ENCODE assay signal across 13 cellular contexts in the genomic region with DNA sequence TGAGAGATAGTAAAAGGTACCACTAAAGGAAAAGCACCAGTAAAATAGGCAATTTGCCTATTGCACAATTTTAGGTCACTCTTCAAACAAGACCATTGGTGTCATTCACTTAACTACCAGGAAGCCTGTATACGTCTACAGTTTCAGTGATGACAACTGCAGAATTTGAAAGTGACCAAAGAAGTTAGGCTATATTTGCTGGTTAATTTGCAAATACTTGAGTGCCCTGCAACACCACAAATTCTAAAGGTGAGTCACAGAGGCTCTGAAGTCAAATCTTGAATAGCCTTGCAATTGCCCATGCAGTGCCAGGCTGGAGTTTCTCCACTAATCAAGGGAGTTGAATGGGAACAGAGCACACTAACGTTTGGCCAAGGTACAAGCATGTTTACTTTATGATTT.
A peak's percentile ranks its signal among the peaks of the same experiment; 100 is the strongest.
DNase-seq lines count a peak whose midpoint lies in the region; ATAC-seq and TF ChIP-seq lines count a peak whose summit lies in the region.
"Had no signal": no experiment of that assay in that cellular context is flagged by ENCODE, and none has a peak within 500 bp of the region (broad histone marks: within the 10 kb centered on the region; RNA-seq: fewer than 3 reads in every experiment).

No MANE protein-coding gene starts in this region.

- H3K27me3 ChIP-seq in GM23248 (replicated peaks; ENCODE audit: insufficient read depth), result no peaks in the 10 kb centered on the region

- H3K79me2 ChIP-seq in GM23248 (ENCODE audit: insufficient read depth), result no peaks in the 10 kb centered on the region

- no peak overlapping the region for H3K27ac Mint-ChIP-seq in progenitor cell of endocrine pancreas
- H3K27ac Mint-ChIP-seq: stimulated activated naive CD8-positive, alpha-beta T cell treated with anti-CD3 and anti-CD28 coated beads, Interleukin-15, Interleukin-2, amounts not matched to agents 100 ng/mL and 50 ng/mL, for 24 hours had no signal

- H3K27me3 Mint-ChIP-seq in progenitor cell of endocrine pancreas, result peaks cover 6% of the 10 kb centered on the region
- H3K27me3 Mint-ChIP-seq: stimulated activated naive CD8-positive, alpha-beta T cell treated with anti-CD3 and anti-CD28 coated beads, Interleukin-15, Interleukin-2, amounts not matched to agents 100 ng/mL and 50 ng/mL, for 24 hours had no signal

- no peaks in the 10 kb centered on the region for H3K9me3 ChIP-seq in GM23248 (ENCODE audit: low read depth)

- TF ChIP-seq CTCF in epithelial cell of esophagus (IDR thresholded peaks at IDR 0.05; ENCODE audit: insufficient read depth, low read depth, low read length, missing control alignments) (no peak), progenitor cell of endocrine pancreas (IDR thresholded peaks at IDR 0.05; ENCODE audit: unreplicated experiment) (no peak)

- DNase-seq in GM23248 (peak; percentile 19), epithelial cell of esophagus (ENCODE audit: low read depth) (peak; percentile 28), SW480 (ENCODE audit: low spot score) (no peak), occipital lobe (lab: John Stamatoyannopoulos, UW) (no peak), progenitor cell of endocrine pancreas (ENCODE audit: low spot score, unreplicated experiment) (no peak)
- DNase-seq in stimulated activated CD4-positive, alpha-beta T cell treated with anti-CD3 and anti-CD28 coated beads, Interleukin-4, amount 100 ng/mL, for 4 hours, result no peak
- DNase-seq: activated CD8-positive, alpha-beta memory T cell treated with anti-CD3 and anti-CD28 coated beads, Interleukin-2, amount 50 U/mL, for 4 hours; cortex of kidney; NCI-H446; Right ventricle myocardium superior had no signal

- no peaks in the 10 kb centered on the region for H3K36me3 Mint-ChIP-seq in progenitor cell of endocrine pancreas (ENCODE audit: insufficient read depth)

- no peak overlapping the region for H3K4me2 ChIP-seq in GM23248 (ENCODE audit: unreplicated experiment)

- no peak overlapping the region for H2AFZ ChIP-seq in GM23248

- H3K9ac ChIP-seq in GM23248, result no peak overlapping the region

- no peaks in the 10 kb centered on the region for H4K20me1 ChIP-seq in GM23248 (ENCODE audit: insufficient read depth)

- no peak overlapping the region for H3K4me3 Mint-ChIP-seq in progenitor cell of endocrine pancreas (ENCODE audit: low read depth)
- H3K4me3 Mint-ChIP-seq: stimulated activated naive CD8-positive, alpha-beta T cell treated with anti-CD3 and anti-CD28 coated beads, Interleukin-15, Interleukin-2, amounts not matched to agents 100 ng/mL and 50 ng/mL, for 24 hours had no signal

- H3K4me3 ChIP-seq in GM23248 (no peak overlapping the region), epithelial cell of esophagus (ENCODE audit: low read length) (no peak overlapping the region)

- H3K36me3 ChIP-seq in GM23248 (ENCODE audit: low read depth), result no peaks in the 10 kb centered on the region

- ATAC-seq in GM18499 (IDR thresholded peaks at IDR 0.05; ENCODE audit: insufficient read depth, unreplicated experiment) (peak; percentile 64), HG03558 (IDR thresholded peaks at IDR 0.05; ENCODE audit: extremely low read depth, unreplicated experiment) (peak; percentile 40)

- H3K4me1 ChIP-seq in GM23248 (ENCODE audit: insufficient read depth), result no peaks in the 10 kb centered on the region

- no peak overlapping the region for H3K27ac ChIP-seq in GM23248

- H3K4me1 Mint-ChIP-seq in progenitor cell of endocrine pancreas (ENCODE audit: low read depth), result no peaks in the 10 kb centered on the region

- H3K9me3 Mint-ChIP-seq in progenitor cell of endocrine pancreas (ENCODE audit: low read depth), result no peaks in the 10 kb centered on the region

- 5 to 6% methylated on average over 2 of the region's 2 CpGs for WGBS in GM23248 (ENCODE audit: low coverage in 1 of 2, low lambda C conversion rate in 2 of 2, missing lambda C conversion rate in 2 of 2), 2 experiments

- in situ Hi-C loops in GM23248 (cut with MboI), result no loop called here

- H3K9me2 ChIP-seq in GM23248 (ENCODE audit: insufficient read depth), result no peaks in the 10 kb centered on the region

- no peaks in the 10 kb centered on the region for H3F3A ChIP-seq in GM23248 (ENCODE audit: insufficient read depth)

Comparison
In these comparisons a context has a peak if more than half of its experiments do, and no peak if none do; other contexts are left out.
1. DNase-seq: peak in GM23248 (single experiment) and epithelial cell of esophagus (single experiment); none in stimulated activated CD4-positive, alpha-beta T cell treated with anti-CD3 and anti-CD28 coated beads, Interleukin-4, amount 100 ng/mL, for 4 hours (0 of 2), SW480 (single experiment), occipital lobe (single experiment) and progenitor cell of endocrine pancreas (single experiment).